ENCODE assay signal across 13 cellular contexts in the genomic region with DNA sequence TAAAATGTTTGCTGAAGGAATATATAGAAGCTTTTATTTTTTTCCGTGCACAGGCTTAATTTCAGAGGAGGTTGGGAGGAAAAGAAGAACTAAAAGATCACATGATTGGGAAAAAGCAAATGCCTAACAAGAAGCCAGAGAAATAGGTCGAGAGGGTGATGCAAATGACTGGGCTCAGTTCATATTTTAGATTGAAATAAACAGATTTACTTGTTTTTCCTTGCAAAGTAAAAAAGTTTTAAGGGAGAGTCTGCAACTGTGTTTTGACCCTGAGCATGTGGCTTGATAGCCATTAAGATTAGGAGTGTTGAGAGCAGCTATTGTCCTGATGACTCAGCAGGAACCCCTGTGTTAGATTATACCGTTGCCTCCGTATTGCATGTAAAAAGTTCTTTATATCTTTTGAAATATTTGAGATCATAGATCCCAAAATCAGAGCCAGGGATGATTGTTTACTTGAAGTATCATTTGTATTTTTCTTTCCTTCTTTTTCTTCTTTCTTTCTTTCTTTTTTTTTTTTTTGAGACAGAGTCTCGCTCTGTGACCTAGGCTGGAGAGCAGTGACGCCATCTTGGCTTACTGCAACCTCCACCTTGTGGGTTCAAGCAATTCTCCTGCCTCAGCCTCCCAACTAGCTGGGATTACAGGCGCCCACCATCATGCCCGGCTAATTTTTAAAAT. TPM values are rescaled to one million over a fixed set of nuclear protein-coding genes. Genes with fewer than 3 reads are reported as not detected.
A peak's percentile ranks its signal among the peaks of the same experiment; 100 is the strongest.
DNase-seq lines count a peak whose midpoint lies in the region; ATAC-seq and TF ChIP-seq lines count a peak whose summit lies in the region.
"Had no signal": no experiment of that assay in that cellular context is flagged by ENCODE, and none has a peak within 500 bp of the region (broad histone marks: within the 10 kb centered on the region; RNA-seq: fewer than 3 reads in every experiment).

No MANE protein-coding gene starts in this region.

- peak overlapping the region; percentile 44 for H3K27ac ChIP-seq in CD8-positive, alpha-beta memory T cell (ENCODE audit: low read depth, low read length)
- H3K27ac ChIP-seq in coronary artery (peak overlapping the region; percentile 4 to 12), muscle layer of duodenum (ENCODE audit: low read length) (peak overlapping the region; percentile 45)

- POLR2A ChIA-PET in CD8-positive, alpha-beta memory T cell (lab: Charles Lee), result no interaction called here

- no peak for TF ChIP-seq CTCF in NB4 (IDR thresholded peaks at IDR 0.05; ENCODE audit: low read depth, low read length)
- TF ChIP-seq CTCF in coronary artery (IDR thresholded peaks at IDR 0.05), result no peak

- no peak overlapping the region for H3K4me3 ChIP-seq in CD8-positive, alpha-beta memory T cell (ENCODE audit: low read length)
- no peak overlapping the region for H3K4me3 ChIP-seq in NB4 (ENCODE audit: low read depth, low read length)
- no peak overlapping the region for H3K4me3 ChIP-seq in coronary artery
- peak overlapping the region in 1 of 2 donors; percentile 1 for H3K4me3 ChIP-seq in muscle layer of duodenum (ENCODE audit: low read depth in 1 of 2, low read length in 2 of 2)

- no peaks in the 10 kb centered on the region for H3K9me3 Mint-ChIP-seq in CD8-positive, alpha-beta memory T cell

- no peak for DNase-seq in CD8-positive, alpha-beta memory T cell
- DNase-seq in NB4 (ENCODE audit: low read depth), result peak; percentile 36
- DNase-seq in coronary artery (ENCODE audit: low spot score), result no peak
- no peak for DNase-seq in NCI-H2196 treated with DMSO at 0.1 percent for 48 hours (lab: John Stamatoyannopoulos, UW; ENCODE audit: unreplicated experiment)
- DNase-seq in NCI-H1417 treated with DMSO at 0.1 percent for 48 hours (lab: John Stamatoyannopoulos, UW), result no peak
- DNase-seq: activated naive CD4-positive, alpha-beta T cell treated with Interleukin-2 at 50 U/mL for 16 hours; COR-L47; GOT3; midbrain; NCI-H69 had no signal

- no peak overlapping the region for H3K4me3 Mint-ChIP-seq in CD8-positive, alpha-beta memory T cell

- CTCF ChIA-PET in CD8-positive, alpha-beta memory T cell (lab: Charles Lee), result no interaction called here

- no peaks in the 10 kb centered on the region for H3K36me3 ChIP-seq in CD8-positive, alpha-beta memory T cell (ENCODE audit: insufficient read depth, low read length)
- H3K36me3 ChIP-seq in muscle layer of duodenum (ENCODE audit: control insufficient read depth in 1 of 2, insufficient read depth in 2 of 2, low read length in 2 of 2), result peaks cover 0 to under 1% of the 10 kb centered on the region in 2 donors

- no peak overlapping the region for H3K27ac Mint-ChIP-seq in CD8-positive, alpha-beta memory T cell

- no peaks in the 10 kb centered on the region for H3K4me1 ChIP-seq in CD8-positive, alpha-beta memory T cell (ENCODE audit: insufficient read depth, low read length)
- H3K4me1 ChIP-seq in muscle layer of duodenum (ENCODE audit: control insufficient read depth in 1 of 2, insufficient read depth in 2 of 2, low read length in 2 of 2), result peaks cover 9 to 18% of the 10 kb centered on the region in 2 donors

- H3K36me3 Mint-ChIP-seq in CD8-positive, alpha-beta memory T cell, result no peaks in the 10 kb centered on the region

- H3K4me1 Mint-ChIP-seq in CD8-positive, alpha-beta memory T cell, result no peaks in the 10 kb centered on the region

- H3K27me3 Mint-ChIP-seq in CD8-positive, alpha-beta memory T cell, result peaks cover 8 to 9% of the 10 kb centered on the region in 2 donors

- no peaks in the 10 kb centered on the region for H3K27me3 ChIP-seq in CD8-positive, alpha-beta memory T cell (ENCODE audit: insufficient read depth, low read length, poor library complexity, severe bottlenecking)
- H3K27me3 ChIP-seq in muscle layer of duodenum (ENCODE audit: low read depth, low read length), result no peaks in the 10 kb centered on the region

- ATAC-seq in GM18858 (IDR thresholded peaks at IDR 0.05; ENCODE audit: unreplicated experiment), result no peak
- no peak for ATAC-seq in HG02571 (IDR thresholded peaks at IDR 0.05; ENCODE audit: unreplicated experiment)

- TF ChIP-seq POLR2A in NB4 (IDR thresholded peaks at IDR 0.05; ENCODE audit: extremely low read depth, insufficient read length), result no peak

- no peaks in the 10 kb centered on the region for H3K9me3 ChIP-seq in CD8-positive, alpha-beta memory T cell (ENCODE audit: low read length)
- H3K9me3 ChIP-seq in muscle layer of duodenum (ENCODE audit: control insufficient read depth in 1 of 2, low read length in 2 of 2), result no peaks in the 10 kb centered on the region

RNA-seq across cellular contexts. Expression of a gene that starts 20.2 kb away (rescaled TPM):
- 10 to 100 TPM; 12.8 to 13.2 TPM for total RNA-seq in CD8-positive, alpha-beta memory T cell
- polyA plus RNA-seq in CD8-positive, alpha-beta memory T cell, result 0.18 TPM
